Comparison of ENCODE assay signal across 10 cellular contexts in the genomic region with DNA sequence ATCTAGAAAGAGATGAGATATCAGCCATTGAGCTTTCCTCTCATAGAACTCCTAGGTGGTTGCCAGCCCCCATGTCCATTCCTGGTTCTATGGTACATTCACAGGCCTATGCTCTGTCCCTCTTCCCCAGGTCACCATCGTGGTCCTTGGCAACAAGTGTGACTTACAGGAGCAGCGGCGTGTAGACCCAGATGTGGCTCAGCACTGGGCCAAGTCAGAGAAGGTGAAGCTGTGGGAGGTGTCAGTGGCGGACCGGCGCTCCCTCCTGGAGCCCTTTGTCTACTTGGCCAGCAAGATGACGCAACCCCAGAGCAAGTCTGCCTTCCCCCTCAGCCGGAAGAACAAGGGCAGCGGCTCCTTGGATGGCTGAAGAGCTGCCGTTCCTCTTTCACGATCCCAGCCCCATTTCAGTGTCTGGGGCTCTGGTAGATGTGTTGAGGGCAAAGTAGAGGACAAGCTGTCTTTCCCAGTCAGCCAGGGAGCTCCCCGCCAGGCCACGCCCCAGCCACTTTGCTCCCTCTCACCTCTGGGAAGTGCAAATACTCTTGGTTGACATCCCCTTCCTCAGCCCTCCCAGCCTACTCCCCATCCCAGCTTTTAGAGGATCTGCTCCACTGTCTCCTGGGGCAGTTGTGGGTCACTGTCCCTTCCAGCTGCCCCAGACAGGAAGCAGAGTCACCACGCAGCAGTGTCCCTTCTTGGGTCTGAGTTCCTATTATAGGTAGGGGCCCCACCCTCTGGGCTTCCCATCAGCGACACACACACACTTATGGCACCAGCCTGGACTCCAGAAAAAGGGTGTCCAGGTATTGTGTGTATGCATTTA. TPM values are rescaled to one million over a fixed set of nuclear protein-coding genes. Genes with fewer than 3 reads are reported as not detected.
DNase-seq lines count a peak whose midpoint lies in the region; ATAC-seq and TF ChIP-seq lines count a peak whose summit lies in the region.
"Had no signal": no experiment of that assay in that cellular context is flagged by ENCODE, and none has a peak within 500 bp of the region (broad histone marks: within the 10 kb centered on the region; RNA-seq: fewer than 3 reads in every experiment).

No MANE protein-coding gene starts in this region.

- BruUV-seq in MCF 10A (replicated peaks; lab: Mats Ljungman, UMichigan) (no TSS peak), mammary epithelial cell (replicated peaks; lab: Mats Ljungman, UMichigan) (no TSS peak)

- no peaks in the 10 kb centered on the region for H4K20me1 ChIP-seq in mammary epithelial cell (ENCODE audit: insufficient read depth, low read length)

- CTCF ChIA-PET in MCF 10A (lab: Yijun Ruan, JAX) (interaction anchor here (0.6 to 3.5 kb wide), 16 partner anchors 10 to 934 kb away, joined by 3 to 22 read pairs (median 3); no protein-coding TSS in a partner anchor), mammary epithelial cell (lab: Charles Lee; ENCODE audit: low non-redundant PET) (interaction anchor here (0.7 kb wide), 1 partner anchor 14 kb away, joined by 23 read pairs; no protein-coding TSS in a partner anchor)

- H3K9me3 ChIP-seq in mammary epithelial cell (replicated peaks; ENCODE audit: insufficient read depth, low read length) (no peaks in the 10 kb centered on the region), lower lobe of right lung (no peaks in the 10 kb centered on the region), upper lobe of right lung (no peaks in the 10 kb centered on the region)

- TF ChIP-seq CTCF in MCF 10A (IDR thresholded peaks at IDR 0.05; ENCODE audit: unreplicated experiment) (no peak), mammary epithelial cell (conservative IDR thresholded peaks at IDR 0.05 in 1 of 2, IDR thresholded peaks at IDR 0.05 in 1 of 2; ENCODE audit: extremely low read depth in 1 of 2, insufficient read depth in 1 of 2, low read depth in 1 of 2, low read length in 2 of 2) (no peak), lower lobe of right lung (IDR thresholded peaks at IDR 0.05) (no peak), upper lobe of right lung (IDR thresholded peaks at IDR 0.05) (no peak)

- 51% methylated on average over 15 of the region's 15 CpGs for WGBS in mammary epithelial cell (ENCODE audit: low coverage, missing lambda C conversion rate)

- H3K4me3 ChIP-seq in mammary epithelial cell (replicated peaks in 1 of 3; ENCODE audit: insufficient read depth in 1 of 3, low read depth in 2 of 3, low read length in 3 of 3), result no peak overlapping the region
- H3K4me3 ChIP-seq in lower lobe of right lung, result no peak overlapping the region
- H3K4me3 ChIP-seq in upper lobe of right lung, result no peak overlapping the region
- H3K4me3 ChIP-seq: neural progenitor cell had no signal

- POLR2A ChIA-PET in MCF 10A (lab: Yijun Ruan, JAX), result interaction anchor here (0.6 to 1.9 kb wide), 3 partner anchors 89 to 530 kb away, joined by 3 to 5 read pairs (median 3); a partner anchor contains a TSS

- no peaks in the 10 kb centered on the region for H3K9me3 Mint-ChIP-seq in MCF 10A (ENCODE audit: unreplicated experiment)
- H3K9me3 Mint-ChIP-seq: neural progenitor cell had no signal

- H3K4me1 Mint-ChIP-seq in MCF 10A (ENCODE audit: insufficient read depth, unreplicated experiment), result peaks cover 22% of the 10 kb centered on the region

- in situ Hi-C loops in mammary epithelial cell (cut with MboI; ENCODE audit: low sequenced_read_pairs in 2 of 2), result loop anchor here in 1 of 2 donors (10.0 kb wide), 1 partner anchor 91 kb away; a partner anchor contains a TSS

- H3K79me2 ChIP-seq in mammary epithelial cell (ENCODE audit: insufficient read depth, low read length), result peaks cover 22% of the 10 kb centered on the region

- peaks cover 22% of the 10 kb centered on the region for H3K4me1 ChIP-seq in mammary epithelial cell (ENCODE audit: insufficient read depth, low read length)
- peaks cover 45% of the 10 kb centered on the region for H3K4me1 ChIP-seq in lower lobe of right lung
- H3K4me1 ChIP-seq in upper lobe of right lung, result peaks cover 35% of the 10 kb centered on the region

- peaks cover 43% of the 10 kb centered on the region for H3K36me3 Mint-ChIP-seq in MCF 10A (ENCODE audit: insufficient read depth, unreplicated experiment)

- dilution Hi-C loops in mammary epithelial cell (cut with HindIII; ENCODE audit: low sequenced_read_pairs), result no loop called here

- intact Hi-C loops in MCF 10A (cut with micrococcal nuclease), result no loop called here
- intact Hi-C loops in mammary epithelial cell (cut with micrococcal nuclease), result loop anchor here (10.0 kb wide), 1 partner anchor 501 kb away; no protein-coding TSS in a partner anchor
- intact Hi-C loops in lower lobe of right lung (cut with DNase I), result no loop called here
- intact Hi-C loops in upper lobe of right lung (cut with DNase I), result loop anchor here (10.0 kb wide), 1 partner anchor 91 kb away; a partner anchor contains a TSS

- no peak overlapping the region for H3K9ac ChIP-seq in mammary epithelial cell (ENCODE audit: insufficient read depth, low read length)
- H3K9ac ChIP-seq: neural progenitor cell had no signal

- H3K4me3 Mint-ChIP-seq in MCF 10A (ENCODE audit: unreplicated experiment), result no peak overlapping the region

- H3K27me3 ChIP-seq in mammary epithelial cell (ENCODE audit: insufficient read depth, low read length) (no peaks in the 10 kb centered on the region), lower lobe of right lung (ENCODE audit: low read depth) (no peaks in the 10 kb centered on the region), upper lobe of right lung (no peaks in the 10 kb centered on the region)
- H3K27me3 ChIP-seq: neural progenitor cell had no signal

- no peaks in the 10 kb centered on the region for H3K27me3 Mint-ChIP-seq in MCF 10A (ENCODE audit: insufficient read depth, unreplicated experiment)

- ATAC-seq in lower lobe of right lung (peak; percentile 29 to 39), upper lobe of right lung (peak; percentile 48)

- no peak overlapping the region for H3K4me2 ChIP-seq in mammary epithelial cell (ENCODE audit: insufficient read depth, low read depth, low read length)
- H3K4me2 ChIP-seq: neural progenitor cell had no signal

- DNase-seq in MCF 10A (ENCODE audit: unreplicated experiment) (no peak), mammary epithelial cell (no peak), caudate nucleus (lab: John Stamatoyannopoulos, UW) (peak in 2 of 61 donors; percentile 3 to 14), lower lobe of right lung (peak; percentile 83), upper lobe of right lung (peak; percentile 85), mesenteric fat pad (ENCODE audit: low spot score) (no peak), retina (no peak), cortex of kidney (lab: John Stamatoyannopoulos, UW) (no peak)
- DNase-seq: NCI-H187 treated with DMSO at 0.1 percent for 48 hours had no signal

- H3K27ac Mint-ChIP-seq in MCF 10A (ENCODE audit: low read depth, unreplicated experiment), result peak overlapping the region; percentile 66

- no peak overlapping the region for H3K27ac ChIP-seq in mammary epithelial cell (ENCODE audit: insufficient read depth, low read depth, low read length)
- peak overlapping the region; percentile 2 for H3K27ac ChIP-seq in caudate nucleus (ENCODE audit: low read depth, low read length)
- H3K27ac ChIP-seq in lower lobe of right lung, result peak overlapping the region; percentile 67
- H3K27ac ChIP-seq in upper lobe of right lung, result peak overlapping the region; percentile 68
- H3K27ac ChIP-seq: neural progenitor cell had no signal

- H3K36me3 ChIP-seq in mammary epithelial cell (ENCODE audit: insufficient read depth, low read length) (peaks cover 8% of the 10 kb centered on the region), lower lobe of right lung (peaks cover 31% of the 10 kb centered on the region), upper lobe of right lung (peaks cover 23% of the 10 kb centered on the region)
- H3K36me3 ChIP-seq: neural progenitor cell had no signal

- H2AFZ ChIP-seq in mammary epithelial cell (ENCODE audit: low read depth, low read length), result no peak overlapping the region
- H2AFZ ChIP-seq: neural progenitor cell had no signal

RNA-seq across cellular contexts. Expression of a gene that starts 3.8 kb away (rescaled TPM):
- total RNA-seq in MCF 10A (2022) (34.1 and 40.0 TPM in 2 replicates), mammary epithelial cell (10 to 100 TPM; 28.1 to 40.2 TPM), lower lobe of right lung (27.1 TPM), upper lobe of right lung (28.8 TPM), mesenteric fat pad (30.9 TPM)
- polyA plus RNA-seq in mammary epithelial cell, result 37.8 TPM
- polyA minus RNA-seq in mammary epithelial cell, result 77.6 TPM

RNA-seq across cellular contexts. Expression of a gene that starts 6.5 kb away (rescaled TPM):
- total RNA-seq in MCF 10A (2022) (112 and 130 TPM in 2 replicates), mammary epithelial cell (10 to 100 TPM; 45.2 to 96.6 TPM), lower lobe of right lung (82.0 TPM), upper lobe of right lung (75.9 TPM), mesenteric fat pad (74.8 TPM)
- 38.1 TPM for polyA plus RNA-seq in mammary epithelial cell
- 103 TPM for polyA minus RNA-seq in mammary epithelial cell

RNA-seq across cellular contexts. Expression of a gene that starts 26.7 kb away (rescaled TPM):
- total RNA-seq in MCF 10A (2022), result 0.72 and 0.81 TPM in 2 replicates
- 1 to 10 TPM; 1.0 to 1.7 TPM for total RNA-seq in mammary epithelial cell
- polyA plus RNA-seq in mammary epithelial cell, result 0.24 TPM
- polyA minus RNA-seq in mammary epithelial cell, result not detected
- total RNA-seq in lower lobe of right lung, result 0.89 TPM
- total RNA-seq in upper lobe of right lung, result 0.72 TPM
- 0.13 TPM for total RNA-seq in mesenteric fat pad

RNA-seq across cellular contexts. Expression of a gene that starts 57.1 kb away (rescaled TPM):
- total RNA-seq in MCF 10A (2022) (42.6 and 46.2 TPM in 2 replicates), mammary epithelial cell (10 to 100 TPM; 61.7 to 72.6 TPM), lower lobe of right lung (46.3 TPM), upper lobe of right lung (51.1 TPM), mesenteric fat pad (84.0 TPM)
- 40.4 TPM for polyA plus RNA-seq in mammary epithelial cell
- polyA minus RNA-seq in mammary epithelial cell, result 69.9 TPM

Comparison
In these comparisons a context has a peak if more than half of its experiments do, and no peak if none do; other contexts are left out.
1. intact Hi-C loops: an anchor here in mammary epithelial cell (10.0 kb wide) and upper lobe of right lung (10.0 kb wide); none called in MCF 10A and lower lobe of right lung.
2. DNase-seq: peak in lower lobe of right lung (single experiment) and upper lobe of right lung (single experiment); none in MCF 10A (single experiment), mammary epithelial cell (single experiment), mesenteric fat pad (single experiment), retina (single experiment) and cortex of kidney (single experiment).